In genomic region chr12:111405856-111406473, GRCh38 we compare ENCODE assay signal across 8 cellular contexts. TPM values are rescaled to one million over a fixed set of nuclear protein-coding genes. Genes with fewer than 3 reads are reported as not detected.
A peak's percentile ranks its signal among the peaks of the same experiment; 100 is the strongest.
DNase-seq lines count a peak whose midpoint lies in the region; ATAC-seq and TF ChIP-seq lines count a peak whose summit lies in the region.

Gene SH2B3 (plus strand): TSS chr12:111405923. CDS start chr12:111418146, 12,223 bp downstream.

- H3K27me3 Mint-ChIP-seq in CD14-positive monocyte (ENCODE audit: low read depth in 3 of 3), result peaks cover 0 to 5% (median 0%) of the 10 kb centered on the region in 3 donors
- H3K27me3 Mint-ChIP-seq in activated T-helper 1 cell treated with anti-CD3 and anti-CD28 coated beads, Interleukin-12 subunit alpha, Interleukin-12 subunit beta, Interleukin-2, Interleukin-4 antibody, amounts not matched to agents 30 ng/mL and 10 ng/mL and 1 ng/mL, durations not matched to agents 14 hours and 24 hours and 36 hours (ENCODE audit: insufficient read depth), result peaks cover 3% of the 10 kb centered on the region

- peak within 1 kb of the TSS; percentile 95 to 100 (median 97) for H3K27ac Mint-ChIP-seq in CD14-positive monocyte
- H3K27ac Mint-ChIP-seq in activated T-helper 1 cell treated with anti-CD3 and anti-CD28 coated beads, Interleukin-12 subunit alpha, Interleukin-12 subunit beta, Interleukin-2, Interleukin-4 antibody, amounts not matched to agents 30 ng/mL and 10 ng/mL and 1 ng/mL, durations not matched to agents 14 hours and 24 hours and 36 hours, result peak within 1 kb of the TSS; percentile 99

- peaks cover 0 to 2% (median 0%) of the 10 kb centered on the region in 7 donors for H3K9me3 Mint-ChIP-seq in CD14-positive monocyte
- no peaks in the 10 kb centered on the region for H3K9me3 Mint-ChIP-seq in activated T-helper 1 cell treated with anti-CD3 and anti-CD28 coated beads, Interleukin-12 subunit alpha, Interleukin-12 subunit beta, Interleukin-2, Interleukin-4 antibody, amounts not matched to agents 30 ng/mL and 10 ng/mL and 1 ng/mL, durations not matched to agents 14 hours and 24 hours and 36 hours

- H3K4me3 Mint-ChIP-seq in CD14-positive monocyte, result peak within 1 kb of the TSS; percentile 92 to 96
- H3K4me3 Mint-ChIP-seq in activated T-helper 1 cell treated with anti-CD3 and anti-CD28 coated beads, Interleukin-12 subunit alpha, Interleukin-12 subunit beta, Interleukin-2, Interleukin-4 antibody, amounts not matched to agents 30 ng/mL and 10 ng/mL and 1 ng/mL, durations not matched to agents 14 hours and 24 hours and 36 hours, result peak within 1 kb of the TSS; percentile 96

- peak within 1 kb of the TSS; percentile 81 to 89 for H3K4me3 ChIP-seq in foreskin fibroblast (ENCODE audit: low read depth in 1 of 2, low read length in 2 of 2)

- TF ChIP-seq CTCF in CD14-positive monocyte (IDR thresholded peaks at IDR 0.05) (no peak), foreskin fibroblast (IDR thresholded peaks at IDR 0.05; ENCODE audit: low read depth, low read length) (no peak)

- peak; percentile 5 for ATAC-seq in GM21381 (IDR thresholded peaks at IDR 0.05; ENCODE audit: unreplicated experiment)

- peaks cover 59% of the 10 kb centered on the region for H3K4me1 Mint-ChIP-seq in CD14-positive monocyte
- peaks cover 48% of the 10 kb centered on the region for H3K4me1 Mint-ChIP-seq in activated T-helper 1 cell treated with anti-CD3 and anti-CD28 coated beads, Interleukin-12 subunit alpha, Interleukin-12 subunit beta, Interleukin-2, Interleukin-4 antibody, amounts not matched to agents 30 ng/mL and 10 ng/mL and 1 ng/mL, durations not matched to agents 14 hours and 24 hours and 36 hours (ENCODE audit: low read depth)

- intact Hi-C loops in CD14-positive monocyte (cut with micrococcal nuclease), result loop anchor here (1.0 to 10.0 kb wide), 3 partner anchors 9 to 91 kb away; no protein-coding TSS in a partner anchor
- intact Hi-C loops in activated T-helper 1 cell treated with anti-CD3 and anti-CD28 coated beads, Interleukin-12 subunit alpha, Interleukin-12 subunit beta, Interleukin-2, Interleukin-4 antibody, amounts not matched to agents 30 ng/mL and 10 ng/mL and 1 ng/mL, durations not matched to agents 14 hours and 24 hours and 36 hours (cut with micrococcal nuclease), result loop anchor here (1.0 to 10.0 kb wide), 12 partner anchors 9 to 979 kb away; partner anchors contain the start of genes ACAD10, ATXN2, HECTD4 and PHETA1
- intact Hi-C loops in posterior vena cava (cut with DNase I), result no loop called here

- DNase-seq in CD14-positive monocyte (ENCODE audit: low spot score) (no peak), M059J (ENCODE audit: low read depth) (peak; percentile 60), foreskin fibroblast (no peak), posterior vena cava (ENCODE audit: low spot score) (no peak), SKM-1 treated with dmso at 0.1 percent for 144 hours (lab: John Stamatoyannopoulos, UW; ENCODE audit: unreplicated experiment) (no peak), NCI-H187 treated with DMSO at 0.1 percent for 48 hours (lab: John Stamatoyannopoulos, UW) (no peak)
- peak; percentile 78 for DNase-seq in activated T-helper 1 cell treated with anti-CD3 and anti-CD28 coated beads, Interleukin-12 subunit alpha, Interleukin-12 subunit beta, Interleukin-2, Interleukin-4 antibody, amounts not matched to agents 30 ng/mL and 10 ng/mL and 1 ng/mL, durations not matched to agents 14 hours and 24 hours and 36 hours (ENCODE audit: low spot score)

- H3K36me3 Mint-ChIP-seq in CD14-positive monocyte, result peaks cover 5 to 24% of the 10 kb centered on the region in 2 donors
- peaks cover 7% of the 10 kb centered on the region for H3K36me3 Mint-ChIP-seq in activated T-helper 1 cell treated with anti-CD3 and anti-CD28 coated beads, Interleukin-12 subunit alpha, Interleukin-12 subunit beta, Interleukin-2, Interleukin-4 antibody, amounts not matched to agents 30 ng/mL and 10 ng/mL and 1 ng/mL, durations not matched to agents 14 hours and 24 hours and 36 hours (ENCODE audit: low read depth)

RNA-seq across cellular contexts. Expression of gene SH2B3, which starts in this region (rescaled TPM):
- 10 to 100 TPM; 15.2 to 33.5 TPM for polyA plus RNA-seq in CD14-positive monocyte
- total RNA-seq in M059J (2014; rRNA removed; shearing (Covaris generic)), result 31.5 and 48.6 TPM in 2 replicates
- total RNA-seq in activated T-helper 1 cell treated with anti-CD3 and anti-CD28 coated beads, Interleukin-12 subunit alpha, Interleukin-12 subunit beta, Interleukin-2, Interleukin-4 antibody, amounts not matched to agents 30 ng/mL and 10 ng/mL and 1 ng/mL, durations not matched to agents 14 hours and 24 hours and 36 hours, result 42.0 and 42.3 TPM in 2 replicates
- 10 to 100 TPM; 31.9 to 32.4 TPM for total RNA-seq in posterior vena cava

Comparison
In these comparisons a context has a peak if more than half of its experiments do, and no peak if none do; other contexts are left out.
1. DNase-seq: peak in M059J (single experiment) and activated T-helper 1 cell treated with anti-CD3 and anti-CD28 coated beads, Interleukin-12 subunit alpha, Interleukin-12 subunit beta, Interleukin-2, Interleukin-4 antibody, amounts not matched to agents 30 ng/mL and 10 ng/mL and 1 ng/mL, durations not matched to agents 14 hours and 24 hours and 36 hours (single experiment); none in CD14-positive monocyte (single experiment), foreskin fibroblast (0 of 2), posterior vena cava (single experiment), SKM-1 treated with dmso at 0.1 percent for 144 hours (single experiment) and NCI-H187 treated with DMSO at 0.1 percent for 48 hours (single experiment).
2. intact Hi-C loops: an anchor here in CD14-positive monocyte (1.0 to 10.0 kb wide) and activated T-helper 1 cell treated with anti-CD3 and anti-CD28 coated beads, Interleukin-12 subunit alpha, Interleukin-12 subunit beta, Interleukin-2, Interleukin-4 antibody, amounts not matched to agents 30 ng/mL and 10 ng/mL and 1 ng/mL, durations not matched to agents 14 hours and 24 hours and 36 hours (1.0 to 10.0 kb wide); none called in posterior vena cava.